In genomic region chr13:73059460-73060250, GRCh38 we compare ENCODE assay signal across 8 cellular contexts. TPM values are rescaled to one million over a fixed set of nuclear protein-coding genes. Genes with fewer than 3 reads are reported as not detected.
DNase-seq lines count a peak whose midpoint lies in the region; ATAC-seq and TF ChIP-seq lines count a peak whose summit lies in the region.

No MANE protein-coding gene starts in this region.

- no peaks in the 10 kb centered on the region for H3K9me3 Mint-ChIP-seq in activated CD8-positive, alpha-beta T cell treated with anti-CD3 and anti-CD28 coated beads, Interleukin-2, amount 10 ng/mL, durations not matched to agents 7 days and 5 days (ENCODE audit: insufficient read depth)
- H3K9me3 Mint-ChIP-seq in nephron progenitor cell: no peaks in the 10 kb centered on the region

- H3K4me3 ChIP-seq in esophagus muscularis mucosa: peak overlapping the region; percentile 82 to 92 (median 87)
- peak overlapping the region; percentile 62 to 93 (median 78) for H3K4me3 ChIP-seq in upper lobe of left lung

- peak overlapping the region; percentile 71 to 80 (median 78) for H3K27ac ChIP-seq in esophagus muscularis mucosa (replicated peaks in 1 of 4)
- peak overlapping the region; percentile 74 to 91 (median 88) for H3K27ac ChIP-seq in upper lobe of left lung

- H3K4me1 Mint-ChIP-seq in activated CD8-positive, alpha-beta T cell treated with anti-CD3 and anti-CD28 coated beads, Interleukin-2, amount 10 ng/mL, durations not matched to agents 7 days and 5 days (ENCODE audit: low read depth): peaks cover 23% of the 10 kb centered on the region
- H3K4me1 Mint-ChIP-seq in nephron progenitor cell: peaks cover 40% of the 10 kb centered on the region

- ATAC-seq in HG02588 (IDR thresholded peaks at IDR 0.05; ENCODE audit: unreplicated experiment): peak; percentile 32
- peak; percentile 49 for ATAC-seq in activated CD8-positive, alpha-beta T cell treated with anti-CD3 and anti-CD28 coated beads, Interleukin-2, amount 10 ng/mL, durations not matched to agents 7 days and 5 days
- peak; percentile 57 to 70 for ATAC-seq in upper lobe of left lung (ENCODE audit: low FRiP score in 2 of 2)

- CTCF ChIA-PET in activated CD8-positive, alpha-beta T cell treated with anti-CD3 and anti-CD28 coated beads, Interleukin-2, amount 10 ng/mL, durations not matched to agents 7 days and 5 days (lab: Charles Lee): interaction anchor here (1.0 to 2.5 kb wide), 7 partner anchors 8 to 651 kb away, joined by 3 to 11 read pairs (median 3); no protein-coding TSS in a partner anchor

- peaks cover 32% of the 10 kb centered on the region for H3K27me3 Mint-ChIP-seq in activated CD8-positive, alpha-beta T cell treated with anti-CD3 and anti-CD28 coated beads, Interleukin-2, amount 10 ng/mL, durations not matched to agents 7 days and 5 days (ENCODE audit: low read depth)
- H3K27me3 Mint-ChIP-seq in nephron progenitor cell (ENCODE audit: low read depth, poor library complexity): peaks cover 66% of the 10 kb centered on the region

- TF ChIP-seq EP300 in esophagus muscularis mucosa (IDR thresholded peaks at IDR 0.05) (no peak), upper lobe of left lung (IDR thresholded peaks at IDR 0.05) (no peak)

- TF ChIP-seq CTCF in esophagus muscularis mucosa (IDR thresholded peaks at IDR 0.05) (peak; percentile 10 to 28 (median 24)), nephron progenitor cell (IDR thresholded peaks at IDR 0.05) (no peak), upper lobe of left lung (IDR thresholded peaks at IDR 0.05) (peak in 4 of 6 experiments; percentile 12 to 47 (median 18))

- intact Hi-C loops in esophagus muscularis mucosa (cut with DNase I): loop anchor here (10.0 kb wide), 3 partner anchors 225 to 645 kb away; no protein-coding TSS in a partner anchor

- H3K4me1 ChIP-seq in esophagus muscularis mucosa: peaks cover 6 to 19% (median 18%) of the 10 kb centered on the region in 4 donors
- peaks cover 0 to 28% (median 5%) of the 10 kb centered on the region in 4 donors for H3K4me1 ChIP-seq in upper lobe of left lung

- H3K9me3 ChIP-seq in esophagus muscularis mucosa (no peaks in the 10 kb centered on the region), upper lobe of left lung (no peaks in the 10 kb centered on the region)

- 0% methylated on average over 25 of the region's 68 CpGs for WGBS in esophagus muscularis mucosa
- 0 to 1% methylated on average over 21 to 28 of the region's 68 CpGs for WGBS in upper lobe of left lung, 2 donors

- H3K36me3 ChIP-seq in esophagus muscularis mucosa (peaks cover 0 to 8% (median 0%) of the 10 kb centered on the region in 4 donors), upper lobe of left lung (peaks cover 0 to 6% (median 0%) of the 10 kb centered on the region in 4 donors)

- H3K36me3 Mint-ChIP-seq in activated CD8-positive, alpha-beta T cell treated with anti-CD3 and anti-CD28 coated beads, Interleukin-2, amount 10 ng/mL, durations not matched to agents 7 days and 5 days (ENCODE audit: low read depth): peaks cover 16% of the 10 kb centered on the region
- no peaks in the 10 kb centered on the region for H3K36me3 Mint-ChIP-seq in nephron progenitor cell (ENCODE audit: low read depth)

- peak overlapping the region; percentile 53 for H3K27ac Mint-ChIP-seq in activated CD8-positive, alpha-beta T cell treated with anti-CD3 and anti-CD28 coated beads, Interleukin-2, amount 10 ng/mL, durations not matched to agents 7 days and 5 days
- H3K27ac Mint-ChIP-seq in nephron progenitor cell: no peak overlapping the region

- H3K4me3 Mint-ChIP-seq in activated CD8-positive, alpha-beta T cell treated with anti-CD3 and anti-CD28 coated beads, Interleukin-2, amount 10 ng/mL, durations not matched to agents 7 days and 5 days: peak overlapping the region; percentile 82
- H3K4me3 Mint-ChIP-seq in nephron progenitor cell: peak overlapping the region; percentile 85

- TF ChIP-seq POLR2A in esophagus muscularis mucosa (IDR thresholded peaks at IDR 0.05; ENCODE audit: low read depth) (no peak), upper lobe of left lung (IDR thresholded peaks at IDR 0.05) (no peak)

- H3K27me3 ChIP-seq in esophagus muscularis mucosa: peaks cover 0 to 3% (median 0%) of the 10 kb centered on the region in 4 donors
- no peaks in the 10 kb centered on the region for H3K27me3 ChIP-seq in upper lobe of left lung

- POLR2A ChIA-PET in activated CD8-positive, alpha-beta T cell treated with anti-CD3 and anti-CD28 coated beads, Interleukin-2, amount 10 ng/mL, durations not matched to agents 7 days and 5 days (lab: Charles Lee): interaction anchor here (0.7 to 1.2 kb wide), 3 partner anchors 192 to 643 kb away, joined by 3 read pairs; no protein-coding TSS in a partner anchor

- DNase-seq in NCI-H510A (lab: John Stamatoyannopoulos, UW): peak; percentile 45
- DNase-seq in NCI-H510A treated with DMSO at 0.1 percent for 48 hours (lab: John Stamatoyannopoulos, UW): no peak
- DNase-seq in NCI-H146 (lab: John Stamatoyannopoulos, UW): peak; percentile 91
- DNase-seq in activated CD8-positive, alpha-beta T cell treated with anti-CD3 and anti-CD28 coated beads, Interleukin-2, amount 10 ng/mL, durations not matched to agents 7 days and 5 days: peak; percentile 61
- no peak for DNase-seq in esophagus muscularis mucosa (ENCODE audit: extremely low spot score)
- DNase-seq in nephron progenitor cell: peak; percentile 69
- DNase-seq in upper lobe of left lung: peak; percentile 76 to 92

RNA-seq across cellular contexts. Expression of gene KLF5, which starts 0.8 kb away (rescaled TPM):
- total RNA-seq in activated CD8-positive, alpha-beta T cell treated with anti-CD3 and anti-CD28 coated beads, Interleukin-2, amount 10 ng/mL, durations not matched to agents 7 days and 5 days: 1 to 10 TPM; 5.4 to 7.4 TPM
- total RNA-seq in esophagus muscularis mucosa: 1 to 10 TPM; 2.3 to 8.3 (median 4.7) TPM
- 100 to 1,000 TPM in 1 of 6 donors, 10 to 100 TPM in 5; 43.5 to 112 (median 61.8) TPM for total RNA-seq in upper lobe of left lung

Comparison
In these comparisons a context has a peak if more than half of its experiments do, and no peak if none do; other contexts are left out.
1. DNase-seq: peak in NCI-H510A (single experiment), NCI-H146 (single experiment), activated CD8-positive, alpha-beta T cell treated with anti-CD3 and anti-CD28 coated beads, Interleukin-2, amount 10 ng/mL, durations not matched to agents 7 days and 5 days (single experiment), nephron progenitor cell (single experiment) and upper lobe of left lung (2 of 2); none in NCI-H510A treated with DMSO at 0.1 percent for 48 hours (single experiment) and esophagus muscularis mucosa (single experiment).
2. RNA of gene KLF5, which starts 0.8 kb away (total RNA-seq): 43.5 to 112 TPM in upper lobe of left lung; 5.4 to 7.4 TPM in activated CD8-positive, alpha-beta T cell treated with anti-CD3 and anti-CD28 coated beads, Interleukin-2, amount 10 ng/mL, durations not matched to agents 7 days and 5 days and 2.3 to 8.3 TPM in esophagus muscularis mucosa; every median in the first group is over 4 times any median in the second.
3. Peak in every context shown above with its lines, with median percentiles within 50 percentile points of each other: ATAC-seq.